9 cellular contexts compared by ENCODE assay signal in the genomic region with DNA sequence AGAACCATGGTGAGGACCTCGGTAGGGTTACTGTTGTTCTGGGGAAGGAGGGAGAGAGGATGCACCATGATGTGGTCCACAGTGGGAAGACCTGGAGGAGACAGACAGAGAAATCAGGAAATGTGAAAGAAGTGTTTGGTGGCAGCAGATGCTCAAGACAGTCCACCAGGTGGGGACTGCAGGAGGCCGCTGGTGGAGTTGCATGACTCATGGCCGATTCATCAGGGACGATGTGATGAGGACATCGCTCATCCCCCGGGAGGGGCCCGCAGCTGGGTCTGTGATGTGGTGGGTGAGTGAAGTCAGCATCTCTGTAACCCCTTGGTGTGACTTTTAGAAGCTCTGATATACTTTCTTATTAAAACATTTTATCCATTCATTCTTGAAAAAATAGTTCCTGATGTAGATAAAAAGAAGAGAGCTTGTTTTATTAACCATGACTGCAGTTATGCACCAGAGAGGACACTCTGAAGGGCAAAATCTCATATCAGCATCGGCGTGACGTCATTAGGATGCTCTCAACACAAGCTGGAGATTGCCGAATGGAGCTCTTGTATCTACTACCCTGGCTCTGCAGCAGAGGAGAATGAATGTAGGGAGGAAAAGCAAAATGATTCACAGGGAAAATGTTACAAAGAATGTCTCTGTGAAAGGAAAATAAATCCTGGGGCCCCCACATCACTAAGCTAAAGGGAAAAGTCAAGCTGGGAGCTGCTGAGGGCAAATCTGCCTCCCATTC.
A peak's percentile ranks its signal among the peaks of the same experiment; 100 is the strongest.
DNase-seq lines count a peak whose midpoint lies in the region; ATAC-seq and TF ChIP-seq lines count a peak whose summit lies in the region.
"Had no signal": no experiment of that assay in that cellular context is flagged by ENCODE, and none has a peak within 500 bp of the region (broad histone marks: within the 10 kb centered on the region; RNA-seq: fewer than 3 reads in every experiment).

No MANE protein-coding gene starts in this region.

- peaks cover 7% of the 10 kb centered on the region for H3K9me3 Mint-ChIP-seq in T-helper 2 cell treated with Interferon-gamma antibody and Interleukin-4, amounts not matched to agents 5 μg/mL and 100 μg/mL, for 36 hours

- DNase-seq in NCI-H2171 treated with DMSO at 0.1 percent for 48 hours (lab: John Stamatoyannopoulos, UW): peak; percentile 8
- no peak for DNase-seq in NCI-H2171 (lab: John Stamatoyannopoulos, UW)
- peak; percentile 33 for DNase-seq in T-helper 2 cell treated with Interferon-gamma antibody and Interleukin-4, amounts not matched to agents 5 μg/mL and 100 μg/mL, for 36 hours (ENCODE audit: low spot score)
- peak; percentile 68 for DNase-seq in fibroblast of peridontal ligament (ENCODE audit: extremely low read depth)
- peak in 2 of 3 experiments; percentile 25 to 35 for DNase-seq in stimulated activated CD4-positive, alpha-beta T cell treated with anti-CD3 and anti-CD28 coated beads, TNF-alpha, amount 100 ng/mL, for 4 hours (ENCODE audit: low read depth in 3 of 3)
- DNase-seq in putamen (ENCODE audit: low spot score): no peak
- no peak for DNase-seq in testis

- no peaks in the 10 kb centered on the region for H3K36me3 ChIP-seq in testis (ENCODE audit: low read depth, missing control alignments)

- intact Hi-C loops in testis (cut with DNase I; ENCODE audit: low total_unique reads): no loop called here

- H3K36me3 Mint-ChIP-seq in T-helper 2 cell treated with Interferon-gamma antibody and Interleukin-4, amounts not matched to agents 5 μg/mL and 100 μg/mL, for 36 hours (ENCODE audit: low read depth): no peaks in the 10 kb centered on the region

- WGBS in testis, 2 donors: 84 to 85% methylated on average over 11 of the region's 11 CpGs

- H3K4me3 Mint-ChIP-seq in T-helper 2 cell treated with Interferon-gamma antibody and Interleukin-4, amounts not matched to agents 5 μg/mL and 100 μg/mL, for 36 hours: no peak overlapping the region
- H3K4me3 Mint-ChIP-seq: naive thymus-derived CD8-positive, alpha-beta T cell had no signal

- H3K4me1 Mint-ChIP-seq in T-helper 2 cell treated with Interferon-gamma antibody and Interleukin-4, amounts not matched to agents 5 μg/mL and 100 μg/mL, for 36 hours (ENCODE audit: low read depth): no peaks in the 10 kb centered on the region

- no peaks in the 10 kb centered on the region for H3K27me3 Mint-ChIP-seq in T-helper 2 cell treated with Interferon-gamma antibody and Interleukin-4, amounts not matched to agents 5 μg/mL and 100 μg/mL, for 36 hours (ENCODE audit: low read depth)

- H3K27ac ChIP-seq in testis: no peak overlapping the region

- TF ChIP-seq CTCF in testis (IDR thresholded peaks at IDR 0.05): no peak

- no peaks in the 10 kb centered on the region for H3K9me3 ChIP-seq in testis

- no peak for ATAC-seq in GM18519 (IDR thresholded peaks at IDR 0.05; ENCODE audit: low FRiP score, unreplicated experiment)

- TF ChIP-seq POLR2A in testis (IDR thresholded peaks at IDR 0.05): no peak

- H3K27me3 ChIP-seq in testis: no peaks in the 10 kb centered on the region

- no peak overlapping the region for H3K27ac Mint-ChIP-seq in T-helper 2 cell treated with Interferon-gamma antibody and Interleukin-4, amounts not matched to agents 5 μg/mL and 100 μg/mL, for 36 hours

- no peaks in the 10 kb centered on the region for H3K4me1 ChIP-seq in testis

- no peak overlapping the region for H3K4me3 ChIP-seq in testis

Comparison
In these comparisons a context has a peak if more than half of its experiments do, and no peak if none do; other contexts are left out.
1. DNase-seq: peak in NCI-H2171 treated with DMSO at 0.1 percent for 48 hours (single experiment), T-helper 2 cell treated with Interferon-gamma antibody and Interleukin-4, amounts not matched to agents 5 μg/mL and 100 μg/mL, for 36 hours (single experiment), fibroblast of peridontal ligament (single experiment) and stimulated activated CD4-positive, alpha-beta T cell treated with anti-CD3 and anti-CD28 coated beads, TNF-alpha, amount 100 ng/mL, for 4 hours (2 of 3); none in NCI-H2171 (single experiment), putamen (single experiment) and testis (single experiment).